Comparison of ENCODE assay signal across 8 cellular contexts in genomic region chrX:20442597-20442996, GRCh38.
DNase-seq lines count a peak whose midpoint lies in the region; ATAC-seq and TF ChIP-seq lines count a peak whose summit lies in the region.

No MANE protein-coding gene starts in this region.

- TF ChIP-seq CTCF in GM20000 (IDR thresholded peaks at IDR 0.05; ENCODE audit: extremely low read depth, missing control alignments) (no peak), fibroblast of the aortic adventitia (IDR thresholded peaks at IDR 0.05; ENCODE audit: insufficient read depth, low read length) (peak; percentile 61)

- no peak overlapping the region for H3K4me3 Mint-ChIP-seq in activated T-cell treated with anti-CD3 and anti-CD28 coated beads, Interleukin-2, amount 50 U/mL, for 72 hours

- ATAC-seq in activated T-cell treated with anti-CD3 and anti-CD28 coated beads, Interleukin-2, amount 50 U/mL, for 72 hours (replicated peaks in 1 of 2) = peak; percentile 90 to 97

- no peak overlapping the region for H3K4me3 ChIP-seq in fibroblast of the aortic adventitia (ENCODE audit: low read depth, low read length)

- H3K9me3 Mint-ChIP-seq in activated T-cell treated with anti-CD3 and anti-CD28 coated beads, Interleukin-2, amount 50 U/mL, for 72 hours = no peaks in the 10 kb centered on the region

- peaks cover 8% of the 10 kb centered on the region for H3K27me3 Mint-ChIP-seq in activated T-cell treated with anti-CD3 and anti-CD28 coated beads, Interleukin-2, amount 50 U/mL, for 72 hours (ENCODE audit: low read depth)

- no peak overlapping the region for H3K27ac Mint-ChIP-seq in activated T-cell treated with anti-CD3 and anti-CD28 coated beads, Interleukin-2, amount 50 U/mL, for 72 hours

- H3K36me3 Mint-ChIP-seq in activated T-cell treated with anti-CD3 and anti-CD28 coated beads, Interleukin-2, amount 50 U/mL, for 72 hours (ENCODE audit: insufficient read depth in 2 of 2) = no peaks in the 10 kb centered on the region

- peaks cover 20% of the 10 kb centered on the region for H3K4me1 Mint-ChIP-seq in activated T-cell treated with anti-CD3 and anti-CD28 coated beads, Interleukin-2, amount 50 U/mL, for 72 hours (ENCODE audit: low read depth)

- peak in 10 of 14 donors; percentile 0 to 56 (median 32) for DNase-seq in C1 segment of cervical spinal cord (lab: John Stamatoyannopoulos, UW)
- DNase-seq in GM20000 (ENCODE audit: low spot score) = peak; percentile 22
- peak; percentile 47 for DNase-seq in LoVo (ENCODE audit: low spot score)
- DNase-seq in RKO (ENCODE audit: low spot score) = peak; percentile 81
- peak; percentile 83 to 86 for DNase-seq in activated T-cell treated with anti-CD3 and anti-CD28 coated beads, Interleukin-2, amount 50 U/mL, for 72 hours
- peak; percentile 84 for DNase-seq in fibroblast of the aortic adventitia (ENCODE audit: low read depth)
- DNase-seq in non-pigmented ciliary epithelial cell (ENCODE audit: low read depth) = peak; percentile 47
- DNase-seq in superior temporal gyrus (ENCODE audit: extremely low spot score) = peak; percentile 75

Comparison
In these comparisons a context has a peak if more than half of its experiments do, and no peak if none do; other contexts are left out.
1. DNase-seq: peak in every context shown above with its lines; median percentile 84 in activated T-cell treated with anti-CD3 and anti-CD28 coated beads, Interleukin-2, amount 50 U/mL, for 72 hours; 84 in fibroblast of the aortic adventitia; 81 in RKO; 75 in superior temporal gyrus; 47 in LoVo; 47 in non-pigmented ciliary epithelial cell; 32 in C1 segment of cervical spinal cord; 22 in GM20000.